In the genomic region with DNA sequence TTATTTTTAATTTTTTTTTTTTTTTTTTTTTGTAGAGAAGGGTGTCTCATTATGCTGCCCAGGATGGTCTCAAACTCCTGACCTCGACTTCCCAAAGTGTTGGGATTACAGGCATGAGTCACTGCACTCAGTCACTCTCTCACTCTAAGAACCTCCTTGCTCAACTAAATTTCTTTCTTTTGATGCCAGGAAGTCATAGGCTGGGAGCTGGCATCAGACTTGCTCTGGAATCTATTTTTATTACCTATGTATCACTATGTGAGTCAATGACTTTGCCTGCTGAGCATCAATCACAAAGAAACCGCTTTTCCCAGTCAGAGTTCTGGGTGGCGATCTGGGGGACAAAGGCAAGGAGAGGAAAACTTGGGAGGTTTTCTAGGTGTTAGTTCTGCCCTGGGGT, we compare ENCODE assay signal across 19 cellular contexts. TPM values are rescaled to one million over a fixed set of nuclear protein-coding genes. Genes with fewer than 3 reads are reported as not detected.
DNase-seq lines count a peak whose midpoint lies in the region; ATAC-seq and TF ChIP-seq lines count a peak whose summit lies in the region.
"Had no signal": no experiment of that assay in that cellular context is flagged by ENCODE, and none has a peak within 500 bp of the region (broad histone marks: within the 10 kb centered on the region; RNA-seq: fewer than 3 reads in every experiment).

No MANE protein-coding gene starts in this region.

- H3K36me3 Mint-ChIP-seq in MCF 10A (ENCODE audit: insufficient read depth, unreplicated experiment) = no peaks in the 10 kb centered on the region
- H3K36me3 Mint-ChIP-seq in T-cell = no peaks in the 10 kb centered on the region

- intact Hi-C loops in MCF 10A (cut with micrococcal nuclease) (no loop called here), breast epithelium (cut with DNase I; ENCODE audit: low total_unique reads) (no loop called here)

- no peak for ATAC-seq in T-cell (replicated peaks in 1 of 4)
- ATAC-seq in GM18861 (IDR thresholded peaks at IDR 0.05; ENCODE audit: unreplicated experiment) = no peak
- ATAC-seq: GM12878 had no signal

- TF ChIP-seq POLR2A in breast epithelium (IDR thresholded peaks at IDR 0.05) = no peak

- H3K27ac Mint-ChIP-seq in MCF 10A (ENCODE audit: low read depth, unreplicated experiment) (no peak overlapping the region), T-cell (peak overlapping the region; percentile 24 to 65)

- H3K27me3 ChIP-seq in breast epithelium = no peaks in the 10 kb centered on the region

- CTCF ChIA-PET in MCF 10A (lab: Yijun Ruan, JAX) (interaction anchor here (1.0 to 10.2 kb wide), 3 partner anchors 19 to 107 kb away, joined by 3 to 106 read pairs (median 4); no protein-coding TSS in a partner anchor), T-cell (lab: Charles Lee) (interaction anchor here (1.5 to 2.4 kb wide), 3 partner anchors 18 to 319 kb away, joined by 4 to 23 read pairs (median 6); no protein-coding TSS in a partner anchor)

- no peak overlapping the region for H3K4me3 ChIP-seq in breast epithelium
- H3K4me3 ChIP-seq: GM12878, smooth muscle cell, transverse colon had no signal

- H3K4me3 Mint-ChIP-seq in MCF 10A (ENCODE audit: unreplicated experiment) (no peak overlapping the region), T-cell (peak overlapping the region in 1 of 3 donors; percentile 49)

- DNase-seq in MCF 10A (ENCODE audit: unreplicated experiment) = peak; percentile 95
- no peak for DNase-seq in breast epithelium (ENCODE audit: low spot score in 2 of 2)
- no peak for DNase-seq in T-cell
- peak; percentile 15 for DNase-seq in fibroblast of peridontal ligament (ENCODE audit: extremely low read depth)
- DNase-seq in NCI-H1105 treated with DMSO at 0.1 percent for 48 hours (lab: John Stamatoyannopoulos, UW) = no peak
- DNase-seq in DMS 273 (lab: John Stamatoyannopoulos, UW; ENCODE audit: unreplicated experiment) = no peak
- DNase-seq in NCI-H187 (lab: John Stamatoyannopoulos, UW) = no peak
- DNase-seq: activated CD4-positive, alpha-beta T cell treated with anti-CD3 and anti-CD28 coated beads for 4 hours; activated T-cell treated with anti-CD3 and anti-CD28 coated beads, Interleukin-2, amount 50 U/mL, for 1 hour; DMS153; hippocampal formation; NCI-H1694; NK-92 treated with Interleukin-12 subunit alpha and Interleukin-12 subunit beta, amount 100 ng/mL, for 24 hours; T-helper 1 cell; transverse colon had no signal

- BruUV-seq in MCF 10A (replicated peaks; lab: Mats Ljungman, UMichigan) = no TSS peak

- H3K27me3 Mint-ChIP-seq in MCF 10A (ENCODE audit: insufficient read depth, unreplicated experiment) (peaks cover 62% of the 10 kb centered on the region), T-cell (no peaks in the 10 kb centered on the region)

- peaks cover 7% of the 10 kb centered on the region for H3K9me3 Mint-ChIP-seq in MCF 10A (ENCODE audit: unreplicated experiment)
- no peaks in the 10 kb centered on the region for H3K9me3 Mint-ChIP-seq in T-cell

- H3K4me1 Mint-ChIP-seq in MCF 10A (ENCODE audit: insufficient read depth, unreplicated experiment) (peaks cover 5% of the 10 kb centered on the region), T-cell (peaks cover 33 to 36% (median 35%) of the 10 kb centered on the region in 3 donors)

- no peak overlapping the region for H3K27ac ChIP-seq in breast epithelium
- H3K27ac ChIP-seq: neutrophil, transverse colon had no signal

- TF ChIP-seq CTCF in MCF 10A (IDR thresholded peaks at IDR 0.05; ENCODE audit: unreplicated experiment) (no peak), breast epithelium (IDR thresholded peaks at IDR 0.05) (no peak)

- H3K4me1 ChIP-seq in breast epithelium = no peaks in the 10 kb centered on the region
- H3K4me1 ChIP-seq: transverse colon had no signal

- POLR2A ChIA-PET in MCF 10A (lab: Yijun Ruan, JAX) = interaction anchor here (1.1 to 1.8 kb wide), 2 partner anchors 17 to 496 kb away, joined by 3 to 6 read pairs; no protein-coding TSS in a partner anchor
- POLR2A ChIA-PET in T-cell (lab: Charles Lee) = interaction anchor here in 1 of 2 donors (0.5 kb wide), 1 partner anchor 35 kb away, joined by 3 read pairs; a partner anchor contains a TSS

- H3K36me3 ChIP-seq in breast epithelium = no peaks in the 10 kb centered on the region
- H3K36me3 ChIP-seq: neutrophil, transverse colon had no signal

- H3K9me3 ChIP-seq in breast epithelium = no peaks in the 10 kb centered on the region
- H3K9me3 ChIP-seq: neutrophil, transverse colon had no signal

RNA-seq across cellular contexts. Expression of a gene that starts 35.5 kb away (rescaled TPM):
- total RNA-seq in MCF 10A (2022) (192 and 235 TPM in 2 replicates), breast epithelium (10 to 100 TPM; 53.0 to 83.9 (median 72.3) TPM), T-cell (100 to 1,000 TPM in 3 of 5 donors, 10 to 100 TPM in 2; 79.1 to 133 (median 105) TPM)

Comparison
In these comparisons a context has a peak if more than half of its experiments do, and no peak if none do; other contexts are left out.
1. DNase-seq: peak in MCF 10A (single experiment) and fibroblast of peridontal ligament (single experiment); none in breast epithelium (0 of 2), T-cell (0 of 34), NCI-H1105 treated with DMSO at 0.1 percent for 48 hours (single experiment), DMS 273 (single experiment) and NCI-H187 (0 of 2).